Comparison of ENCODE assay signal across 1 cellular context in genomic region chr22:41832553-41833368, GRCh38.
TF ChIP-seq lines count a peak whose summit lies in the region.

TSS of gene SREBF2 (plus strand) at chr22:41833105. CDS start at chr22:41833271, 166 bp downstream.

TF ChIP-seq in SK-N-SH, 30 proteins besides CTCF, POLR2A, EP300 and RAD21 (continued from another document):
- TF ChIP-seq USF2 (IDR thresholded peaks at IDR 0.05; ENCODE audit: borderline replicate concordance, low read depth, low read length): no peak
- TF ChIP-seq USF1 (IDR thresholded peaks at IDR 0.05; ENCODE audit: borderline replicate concordance, low read depth): no peak
- TF ChIP-seq POLR2AphosphoS5 (IDR thresholded peaks at IDR 0.05; ENCODE audit: low read depth, low read length): no peak
- no peak for TF ChIP-seq RCOR1 (IDR thresholded peaks at IDR 0.05; ENCODE audit: low read length)
- no peak for TF ChIP-seq RXRA (IDR thresholded peaks at IDR 0.05; ENCODE audit: borderline replicate concordance, low read depth)
